ENCODE assay signal across 16 cellular contexts in the genomic region with DNA sequence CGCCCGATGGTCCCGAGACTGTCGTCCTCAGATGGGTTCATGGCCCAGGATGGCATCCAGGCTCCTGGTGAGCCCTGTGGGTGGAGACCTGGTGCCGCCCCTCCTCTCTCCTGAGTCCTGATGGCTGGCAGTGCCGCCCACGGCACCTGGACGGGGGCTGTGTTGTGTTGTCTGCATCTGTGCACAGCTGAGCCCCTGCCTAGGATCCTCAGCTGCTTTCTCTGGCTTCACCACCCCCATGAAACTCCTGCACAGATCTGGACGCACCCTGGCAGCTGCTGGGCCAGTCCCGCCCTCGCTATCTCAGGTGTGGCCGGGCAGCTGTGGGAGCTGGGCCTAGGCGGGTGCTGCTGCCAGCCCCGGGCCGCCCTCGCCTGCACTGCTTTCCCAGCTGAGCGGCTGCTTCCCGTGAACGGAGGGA. TPM values are rescaled to one million over a fixed set of nuclear protein-coding genes. Genes with fewer than 3 reads are reported as not detected.
DNase-seq lines count a peak whose midpoint lies in the region; FAIRE-seq and TF ChIP-seq lines count a peak whose summit lies in the region.
"Had no signal": no experiment of that assay in that cellular context is flagged by ENCODE, and none has a peak within 500 bp of the region (broad histone marks: within the 10 kb centered on the region; RNA-seq: fewer than 3 reads in every experiment).

No MANE protein-coding gene starts in this region.

- in situ Hi-C loops in GM13976 (cut with MboI; ENCODE audit: low sequenced_read_pairs, unreplicated experiment): no loop called here

- no peaks in the 10 kb centered on the region for H3K9me3 ChIP-seq in Peyer's patch
- H3K9me3 ChIP-seq in small intestine (ENCODE audit: control insufficient read depth, low read depth): no peaks in the 10 kb centered on the region
- H3K9me3 ChIP-seq: BE2C had no signal

- no peak for FAIRE-seq in small intestine (lab: Jason Lieb, UNC)
- FAIRE-seq: H1, K562 had no signal

- H3K4me1 ChIP-seq in Peyer's patch: peaks cover 0 to 45% (median 0%) of the 10 kb centered on the region in 4 donors
- no peaks in the 10 kb centered on the region for H3K4me1 ChIP-seq in small intestine (ENCODE audit: control insufficient read depth in 2 of 2, insufficient read depth in 1 of 2, low read depth in 1 of 2, low read length in 1 of 2)

- H3K4me3 ChIP-seq in Peyer's patch (no peak overlapping the region), small intestine (ENCODE audit: low read depth in 1 of 2, low read length in 2 of 2) (no peak overlapping the region)
- H3K4me3 ChIP-seq: K562 had no signal

- TF ChIP-seq POLR2A in Peyer's patch (IDR thresholded peaks at IDR 0.05): no peak

- H3K36me3 ChIP-seq in Peyer's patch (no peaks in the 10 kb centered on the region), small intestine (ENCODE audit: control insufficient read depth in 2 of 2, insufficient read depth in 2 of 2, low read length in 2 of 2) (no peaks in the 10 kb centered on the region)
- H3K36me3 ChIP-seq: BE2C had no signal

- 23 to 65% (median 39%) methylated on average over 18 to 19 of the region's 19 CpGs for WGBS in small intestine, 3 donors

- TF ChIP-seq CTCF in Peyer's patch (IDR thresholded peaks at IDR 0.05) (no peak), GM13976 (IDR thresholded peaks at IDR 0.05; ENCODE audit: borderline replicate concordance, control extremely low read depth, extremely low read depth, insufficient read depth, missing control alignments) (no peak)

- DNase-seq in DMS79 treated with DMSO at 0.1 percent for 48 hours (lab: John Stamatoyannopoulos, UW) (peak; percentile 24), DMS79 (lab: John Stamatoyannopoulos, UW) (no peak), Peyer's patch (peak in 2 of 3 donors; percentile 65 to 82), small intestine (peak; percentile 79), GM13976 (ENCODE audit: low spot score) (no peak), NCI-H226 (no peak), RPMI8226 (no peak)
- DNase-seq: 8988T; BE2C; CD8-positive, alpha-beta memory T cell; EL; NCI-H524; SIG-M5 had no signal

- no peaks in the 10 kb centered on the region for H3K27me3 ChIP-seq in Peyer's patch
- peaks cover 5% of the 10 kb centered on the region for H3K27me3 ChIP-seq in layer of hippocampus (ENCODE audit: control insufficient read depth, insufficient read depth, low read length)
- no peaks in the 10 kb centered on the region for H3K27me3 ChIP-seq in small intestine (ENCODE audit: control insufficient read depth in 2 of 2, insufficient read depth in 2 of 2, low read length in 2 of 2)
- H3K27me3 ChIP-seq: BE2C had no signal

- H3K27ac ChIP-seq in Peyer's patch (peak overlapping the region in 3 of 4 donors; percentile 40 to 68 (median 66)), layer of hippocampus (ENCODE audit: low read depth, low read length) (peak overlapping the region; percentile 22), small intestine (ENCODE audit: low read depth in 1 of 2, low read length in 1 of 2) (peak overlapping the region in 1 of 2 donors; percentile 57)

RNA-seq across cellular contexts. Expression of a gene that starts 27.7 kb away (rescaled TPM):
- total RNA-seq in Peyer's patch: 100 to 1,000 TPM in 3 of 4 donors, 10 to 100 TPM in 1; 81.4 to 165 (median 149) TPM
- 10 to 100 TPM; 12.2 to 23.9 (median 20.1) TPM for polyA plus RNA-seq in small intestine

Comparison
In these comparisons a context has a peak if more than half of its experiments do, and no peak if none do; other contexts are left out.
1. DNase-seq: peak in DMS79 treated with DMSO at 0.1 percent for 48 hours (single experiment), Peyer's patch (2 of 3) and small intestine (single experiment); none in DMS79 (single experiment), GM13976 (single experiment), NCI-H226 (single experiment) and RPMI8226 (single experiment).